Comparison of ENCODE assay signal across 10 cellular contexts in genomic region chr16:81424761-81425160, GRCh38. TPM values are rescaled to one million over a fixed set of nuclear protein-coding genes. Genes with fewer than 3 reads are reported as not detected.
DNase-seq lines count a peak whose midpoint lies in the region; ATAC-seq and TF ChIP-seq lines count a peak whose summit lies in the region.
"Had no signal": no experiment of that assay in that cellular context is flagged by ENCODE, and none has a peak within 500 bp of the region (broad histone marks: within the 10 kb centered on the region; RNA-seq: fewer than 3 reads in every experiment).

No MANE protein-coding gene starts in this region.

- ATAC-seq in GM18502 (IDR thresholded peaks at IDR 0.05; ENCODE audit: poor library complexity, unreplicated experiment) (peak; percentile 59), left lobe of liver (no peak), gastrocnemius medialis (no peak)

- in situ Hi-C loops in gastrocnemius medialis (cut with MboI; ENCODE audit: low sequenced_read_pairs in 4 of 4) = no loop called here

- no peaks in the 10 kb centered on the region for H3K4me1 ChIP-seq in gastrocnemius medialis

- TF ChIP-seq CTCF in NB4 (IDR thresholded peaks at IDR 0.05; ENCODE audit: low read depth, low read length) = no peak
- TF ChIP-seq CTCF in epithelial cell of proximal tubule (conservative IDR thresholded peaks at IDR 0.05; ENCODE audit: low read depth, low read length) = no peak
- no peak for TF ChIP-seq CTCF in coronary artery (IDR thresholded peaks at IDR 0.05)
- TF ChIP-seq CTCF in gastrocnemius medialis (IDR thresholded peaks at IDR 0.05 in 4 of 5, conservative IDR thresholded peaks at IDR 0.05 in 1 of 5) = no peak

- DNase-seq in AML-193 (lab: John Stamatoyannopoulos, UW) (peak; percentile 21 to 34), NB4 (ENCODE audit: low read depth) (peak; percentile 63), epithelial cell of proximal tubule (ENCODE audit: low read depth) (peak; percentile 32), coronary artery (ENCODE audit: low spot score) (no peak), left lobe of liver (ENCODE audit: low spot score) (no peak), ecto neural progenitor cell (ENCODE audit: low spot score) (no peak), gastrocnemius medialis (no peak)
- DNase-seq: substantia nigra had no signal

- H3K4me3 ChIP-seq in NB4 (ENCODE audit: low read depth, low read length) (no peak overlapping the region), epithelial cell of proximal tubule (ENCODE audit: low read depth, low read length) (no peak overlapping the region), coronary artery (no peak overlapping the region), gastrocnemius medialis (no peak overlapping the region)
- H3K4me3 ChIP-seq: lung had no signal

- intact Hi-C loops in gastrocnemius medialis (cut with DNase I; ENCODE audit: low total_unique reads) = no loop called here

- no peak overlapping the region for H3K27ac ChIP-seq in coronary artery
- H3K27ac ChIP-seq in gastrocnemius medialis = no peak overlapping the region

- no peak for TF ChIP-seq POLR2A in NB4 (IDR thresholded peaks at IDR 0.05; ENCODE audit: extremely low read depth, insufficient read length)
- TF ChIP-seq POLR2A in gastrocnemius medialis (IDR thresholded peaks at IDR 0.05) = no peak

- no peaks in the 10 kb centered on the region for H3K36me3 ChIP-seq in gastrocnemius medialis

- no peaks in the 10 kb centered on the region for H3K27me3 ChIP-seq in gastrocnemius medialis

- H3K9me3 ChIP-seq in gastrocnemius medialis = no peaks in the 10 kb centered on the region

RNA-seq across cellular contexts. Expression of gene CMIP, which starts 19.8 kb away (rescaled TPM):
- 13.6 and 19.1 TPM in 2 replicates for total RNA-seq in epithelial cell of proximal tubule
- total RNA-seq in left lobe of liver = 15.4 TPM
- total RNA-seq in gastrocnemius medialis = 1 to 10 TPM in 3 of 4 donors, under 1 TPM in 1; 0.90 to 5.1 (median 2.7) TPM

Comparison
In these comparisons a context has a peak if more than half of its experiments do, and no peak if none do; other contexts are left out.
1. DNase-seq: peak in AML-193 (2 of 2), NB4 (single experiment) and epithelial cell of proximal tubule (single experiment); none in coronary artery (single experiment), left lobe of liver (single experiment), ecto neural progenitor cell (single experiment) and gastrocnemius medialis (0 of 2).